ENCODE assay signal across 6 cellular contexts in the genomic region with DNA sequence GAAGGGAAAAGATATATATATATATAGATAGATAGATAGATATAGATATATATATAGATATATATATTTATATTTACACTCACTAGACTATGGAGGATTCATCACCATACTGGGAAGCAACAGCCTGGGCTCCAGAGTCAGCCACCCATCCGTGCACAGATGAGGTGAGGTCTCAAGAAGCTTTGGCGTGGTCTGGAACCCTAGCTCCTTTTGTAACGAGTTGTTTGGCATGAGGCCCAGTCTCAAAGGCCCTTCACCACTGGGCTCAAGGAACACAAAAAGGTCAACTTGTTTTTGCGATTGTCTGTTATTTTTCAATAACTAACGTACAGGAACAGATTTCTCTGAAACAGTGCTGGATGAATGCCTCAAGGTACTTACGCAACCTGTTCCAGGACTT.
"Had no signal": no experiment of that assay in that cellular context is flagged by ENCODE, and none has a peak within 500 bp of the region (broad histone marks: within the 10 kb centered on the region; RNA-seq: fewer than 3 reads in every experiment).

No MANE protein-coding gene starts in this region.

- DNase-seq: GM23248, GOT3, H7, IMR-90, KG1 had no signal

- ATAC-seq: K562 had no signal
